Comparison of ENCODE assay signal across 23 cellular contexts in genomic region chr7:51068401-51068800, GRCh38.
"Had no signal": no experiment of that assay in that cellular context is flagged by ENCODE, and none has a peak within 500 bp of the region (broad histone marks: within the 10 kb centered on the region; RNA-seq: fewer than 3 reads in every experiment).

No MANE protein-coding gene starts in this region.

- H3K27me3 ChIP-seq: adrenal gland, ascending aorta, breast epithelium, cardiac muscle cell had no signal

- H3K27me3 Mint-ChIP-seq: activated B cell treated with CpG ODN at 0.5 μM for 24 hours; activated CD8-positive, alpha-beta T cell treated with anti-CD3 and anti-CD28 coated beads for 36 hours; activated naive CD8-positive, alpha-beta T cell; activated naive CD8-positive, alpha-beta T cell treated with anti-CD3 and anti-CD28 coated beads, Interleukin-2, amount 50 U/mL, for 24 hours; activated T-helper 17 cell treated with anti-CD3 and anti-CD28 coated beads, Interleukin-2, amount 50 U/mL, for 72 hours; central memory CD8-positive, alpha-beta T cell; T-cell had no signal

- H3K27ac Mint-ChIP-seq: activated B cell treated with CpG ODN at 0.5 μM for 24 hours; activated CD8-positive, alpha-beta T cell treated with anti-CD3 and anti-CD28 coated beads for 36 hours; activated naive CD8-positive, alpha-beta T cell; activated naive CD8-positive, alpha-beta T cell treated with anti-CD3 and anti-CD28 coated beads, Interleukin-2, amount 50 U/mL, for 24 hours; activated T-helper 17 cell treated with anti-CD3 and anti-CD28 coated beads, Interleukin-2, amount 50 U/mL, for 72 hours; brain; endodermal cell; T-cell; T-helper 1 cell treated with Interleukin-12 subunit alpha and Interleukin-12 subunit beta and Interleukin-4 antibody, amounts not matched to agents 30 μg/mL and 1 μg/mL, for 36 hours had no signal

- DNase-seq: activated B cell treated with CpG ODN at 0.5 μM for 24 hours; activated effector memory CD4-positive, alpha-beta T cell treated with Interleukin-2 at 50 U/mL for 16 hours; cortex of kidney; effector memory CD4-positive, alpha-beta T cell had no signal

- FAIRE-seq: colon, frontal cortex, TTC549 had no signal

- H3K27ac ChIP-seq: ascending aorta, cardiac muscle cell, WERI-Rb-1 had no signal

- H3K36me3 Mint-ChIP-seq: activated naive CD8-positive, alpha-beta T cell; brain; T-cell had no signal

- H3K9me3 ChIP-seq: adrenal gland, ascending aorta, breast epithelium had no signal

- H3K4me1 ChIP-seq: ascending aorta, breast epithelium had no signal

- H3K9me3 Mint-ChIP-seq: activated B cell treated with CpG ODN at 0.5 μM for 24 hours; activated CD8-positive, alpha-beta T cell treated with anti-CD3 and anti-CD28 coated beads for 36 hours; activated naive CD8-positive, alpha-beta T cell treated with anti-CD3 and anti-CD28 coated beads, Interleukin-2, amount 50 U/mL, for 24 hours; activated T-cell treated with anti-CD3 and anti-CD28 coated beads, Interleukin-2, amount 50 U/mL, for 4 hours; activated T-helper 17 cell treated with anti-CD3 and anti-CD28 coated beads, Interleukin-2, amount 50 U/mL, for 72 hours; central memory CD8-positive, alpha-beta T cell; T-cell; T-helper 1 cell treated with Interleukin-12 subunit alpha and Interleukin-12 subunit beta and Interleukin-4 antibody, amounts not matched to agents 30 μg/mL and 1 μg/mL, for 36 hours had no signal

- ATAC-seq: activated CD4-positive, CD25-positive, alpha-beta regulatory T cell treated with anti-CD3 and anti-CD28 coated beads, Interleukin-2, amount 50 U/mL, for 24 hours; activated CD8-positive, alpha-beta T cell treated with anti-CD3 and anti-CD28 coated beads for 36 hours; activated naive CD8-positive, alpha-beta T cell treated with anti-CD3 and anti-CD28 coated beads, Interleukin-2, amount 50 U/mL, for 24 hours; activated T-cell treated with anti-CD3 and anti-CD28 coated beads, Interleukin-2, amount 50 U/mL, for 4 hours; activated T-helper 17 cell treated with anti-CD3 and anti-CD28 coated beads, Interleukin-2, amount 50 U/mL, for 72 hours; T-cell had no signal

- H3K4me3 ChIP-seq: adrenal gland, cardiac muscle cell had no signal

- H3K4me1 Mint-ChIP-seq: activated B cell treated with CpG ODN at 0.5 μM for 24 hours; activated naive CD8-positive, alpha-beta T cell treated with anti-CD3 and anti-CD28 coated beads, Interleukin-2, amount 50 U/mL, for 24 hours; activated T-helper 17 cell treated with anti-CD3 and anti-CD28 coated beads, Interleukin-2, amount 50 U/mL, for 72 hours; central memory CD8-positive, alpha-beta T cell; T-cell had no signal

- H3K4me3 Mint-ChIP-seq: activated B cell treated with CpG ODN at 0.5 μM for 24 hours; activated CD8-positive, alpha-beta T cell treated with anti-CD3 and anti-CD28 coated beads for 36 hours; activated naive CD8-positive, alpha-beta T cell; activated naive CD8-positive, alpha-beta T cell treated with anti-CD3 and anti-CD28 coated beads, Interleukin-2, amount 50 U/mL, for 24 hours; activated T-cell treated with anti-CD3 and anti-CD28 coated beads, Interleukin-2, amount 50 U/mL, for 4 hours; activated T-helper 17 cell treated with anti-CD3 and anti-CD28 coated beads, Interleukin-2, amount 50 U/mL, for 72 hours; brain; central memory CD8-positive, alpha-beta T cell; endodermal cell; T-cell; T-helper 1 cell treated with Interleukin-12 subunit alpha and Interleukin-12 subunit beta and Interleukin-4 antibody, amounts not matched to agents 30 μg/mL and 1 μg/mL, for 36 hours had no signal
